ENCODE assay signal across 8 cellular contexts in the genomic region with DNA sequence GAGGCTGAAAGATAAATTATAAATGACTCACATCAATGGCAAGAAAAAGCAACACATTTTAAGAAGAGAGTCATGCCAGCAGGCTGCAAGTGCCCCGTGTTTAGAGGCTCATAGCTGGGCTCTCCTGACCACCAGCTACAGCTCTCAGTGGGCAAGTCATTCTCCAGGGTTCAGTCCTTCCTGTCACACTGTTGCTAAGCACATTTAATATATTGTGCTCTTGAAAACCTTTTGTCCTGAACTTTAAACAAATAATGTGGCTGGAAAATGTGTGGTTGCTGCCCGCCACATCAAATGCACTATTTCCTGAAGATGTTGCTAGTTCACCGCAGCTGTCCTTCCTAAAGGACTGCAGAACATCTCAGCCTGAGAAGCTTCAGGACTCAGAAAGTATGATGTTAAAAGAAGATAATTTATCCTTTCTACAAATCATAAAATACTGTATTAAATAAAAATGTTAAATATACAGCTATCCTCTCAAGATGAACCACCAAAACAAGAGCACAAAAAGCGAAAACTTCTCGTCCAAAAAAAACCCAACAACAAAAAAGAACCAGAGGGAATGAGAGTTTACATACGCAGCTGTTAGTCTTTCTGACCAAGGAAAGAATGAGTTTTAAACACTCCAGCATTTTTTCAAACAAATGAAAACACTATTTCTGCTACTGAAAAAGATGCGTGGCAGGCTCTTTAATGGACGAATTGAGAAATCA. TPM values are rescaled to one million over a fixed set of nuclear protein-coding genes. Genes with fewer than 3 reads are reported as not detected.
DNase-seq lines count a peak whose midpoint lies in the region; ATAC-seq and TF ChIP-seq lines count a peak whose summit lies in the region.

No MANE protein-coding gene starts in this region.

- TF ChIP-seq CTCF in foreskin keratinocyte (conservative IDR thresholded peaks at IDR 0.05): no peak

- ATAC-seq in HG02588 (IDR thresholded peaks at IDR 0.05; ENCODE audit: unreplicated experiment): peak; percentile 34
- ATAC-seq in foreskin keratinocyte: no peak

- DNase-seq in NCI-H82 (lab: John Stamatoyannopoulos, UW): peak; percentile 5
- DNase-seq in NCI-H82 treated with DMSO at 0.1 percent for 48 hours (lab: John Stamatoyannopoulos, UW; ENCODE audit: unreplicated experiment): no peak
- peak; percentile 27 to 35 for DNase-seq in NCI-H187 (lab: John Stamatoyannopoulos, UW)
- peak; percentile 39 for DNase-seq in activated T-cell treated with anti-CD3 and anti-CD28 coated beads, Interleukin-2, amount 50 U/mL, for 1 hour
- peak in 1 of 2 donors; percentile 9 for DNase-seq in foreskin keratinocyte
- peak; percentile 37 for DNase-seq in retina
- DNase-seq in cortex of kidney (lab: John Stamatoyannopoulos, UW): no peak

- no peaks in the 10 kb centered on the region for H3K27me3 ChIP-seq in foreskin keratinocyte

- H3K4me1 ChIP-seq in foreskin keratinocyte: peaks cover 8% of the 10 kb centered on the region

- H3K27ac ChIP-seq in foreskin keratinocyte: peak overlapping the region; percentile 68

RNA-seq across cellular contexts. Expression of a gene that starts 1.0 kb away (rescaled TPM):
- total RNA-seq in foreskin keratinocyte: 6.8 and 8.0 TPM in 2 replicates
- polyA plus RNA-seq in foreskin keratinocyte: 3.2 and 4.5 TPM in 2 replicates

Comparison
In these comparisons a context has a peak if more than half of its experiments do, and no peak if none do; other contexts are left out.
1. DNase-seq: peak in NCI-H82 (single experiment), NCI-H187 (2 of 2), activated T-cell treated with anti-CD3 and anti-CD28 coated beads, Interleukin-2, amount 50 U/mL, for 1 hour (single experiment) and retina (single experiment); none in NCI-H82 treated with DMSO at 0.1 percent for 48 hours (single experiment) and cortex of kidney (single experiment).